In the genomic region with DNA sequence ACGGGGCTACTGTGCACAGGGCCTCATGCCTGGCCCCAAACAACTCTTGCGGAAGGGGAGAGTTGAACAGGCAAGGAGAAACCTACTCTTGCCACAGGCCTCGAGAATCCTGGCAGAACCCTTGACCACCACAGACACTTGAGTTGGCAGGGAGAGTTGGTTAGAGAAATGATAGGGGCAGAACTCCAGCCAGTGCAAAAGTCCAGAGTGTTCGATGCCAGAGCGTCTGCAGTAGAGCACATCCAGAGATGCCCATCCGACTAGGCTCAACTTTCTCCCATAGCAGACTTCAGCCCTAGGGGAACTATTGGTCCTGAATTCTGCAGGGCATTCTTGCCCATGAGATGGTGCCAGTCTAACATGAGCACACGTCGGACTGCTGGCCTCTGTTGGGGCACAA, we compare ENCODE assay signal across 3 cellular contexts.
"Had no signal": no experiment of that assay in that cellular context is flagged by ENCODE, and none has a peak within 500 bp of the region (broad histone marks: within the 10 kb centered on the region; RNA-seq: fewer than 3 reads in every experiment).

No MANE protein-coding gene starts in this region.

- DNase-seq: GDM1, GF-D8 had no signal

- H3K4me3 ChIP-seq: GM12878 had no signal

- ATAC-seq: GM12878 had no signal
